ENCODE assay signal across 7 cellular contexts in genomic region chr13:110713642-110713952, GRCh38. TPM values are rescaled to one million over a fixed set of nuclear protein-coding genes. Genes with fewer than 3 reads are reported as not detected.
DNase-seq lines count a peak whose midpoint lies in the region; ATAC-seq and TF ChIP-seq lines count a peak whose summit lies in the region.

A gene with protein sequence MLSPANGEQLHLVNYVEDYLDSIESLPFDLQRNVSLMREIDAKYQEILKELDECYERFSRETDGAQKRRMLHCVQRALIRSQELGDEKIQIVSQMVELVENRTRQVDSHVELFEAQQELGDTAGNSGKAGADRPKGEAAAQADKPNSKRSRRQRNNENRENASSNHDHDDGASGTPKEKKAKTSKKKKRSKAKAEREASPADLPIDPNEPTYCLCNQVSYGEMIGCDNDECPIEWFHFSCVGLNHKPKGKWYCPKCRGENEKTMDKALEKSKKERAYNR (plus strand): TSS chr13:110713700. CDS start chr13:110714150, 450 bp downstream.

- peaks cover 11% of the 10 kb centered on the region for H3K27me3 Mint-ChIP-seq in HFFc6 (ENCODE audit: insufficient read depth)
- H3K27me3 Mint-ChIP-seq in activated CD4-positive, alpha-beta memory T cell treated with anti-CD3 and anti-CD28 coated beads for 36 hours, result no peaks in the 10 kb centered on the region

- no peaks in the 10 kb centered on the region for H3K36me3 Mint-ChIP-seq in HFFc6 (ENCODE audit: low read depth)
- peaks cover 4% of the 10 kb centered on the region for H3K36me3 Mint-ChIP-seq in activated CD4-positive, alpha-beta memory T cell treated with anti-CD3 and anti-CD28 coated beads for 36 hours

- H3K9me3 ChIP-seq in spleen, result no peaks in the 10 kb centered on the region

- peak within 1 kb of the TSS; percentile 99 to 100 (median 99) for H3K27ac ChIP-seq in spleen

- TF ChIP-seq POLR2A in spleen (IDR thresholded peaks at IDR 0.05), result no peak

- peak within 1 kb of the TSS; percentile 94 for H3K4me3 Mint-ChIP-seq in HFFc6
- peak within 1 kb of the TSS; percentile 96 for H3K4me3 Mint-ChIP-seq in activated CD4-positive, alpha-beta memory T cell treated with anti-CD3 and anti-CD28 coated beads for 36 hours

- no peaks in the 10 kb centered on the region for H3K36me3 ChIP-seq in spleen

- WGBS in spleen, 5 donors, result 0 to 2% (median 0%) methylated on average over 10 to 45 of the region's 45 CpGs

- H3K4me1 Mint-ChIP-seq in HFFc6 (ENCODE audit: low read depth), result peaks cover 30% of the 10 kb centered on the region
- H3K4me1 Mint-ChIP-seq in activated CD4-positive, alpha-beta memory T cell treated with anti-CD3 and anti-CD28 coated beads for 36 hours (ENCODE audit: low read depth), result peaks cover 27% of the 10 kb centered on the region

- intact Hi-C loops in activated CD4-positive, alpha-beta memory T cell treated with anti-CD3 and anti-CD28 coated beads for 36 hours (cut with micrococcal nuclease), result loop anchor here (1.0 to 10.0 kb wide), 3 partner anchors 252 to 471 kb away; no protein-coding TSS in a partner anchor
- intact Hi-C loops in spleen (cut with DNase I; ENCODE audit: low total_unique reads) (no loop called here), posterior cingulate gyrus (cut with DNase I) (no loop called here)

- no peaks in the 10 kb centered on the region for H3K27me3 ChIP-seq in spleen (replicated peaks in 1 of 7)

- peak within 1 kb of the TSS; percentile 97 for H3K27ac Mint-ChIP-seq in HFFc6
- H3K27ac Mint-ChIP-seq in activated CD4-positive, alpha-beta memory T cell treated with anti-CD3 and anti-CD28 coated beads for 36 hours, result peak within 1 kb of the TSS; percentile 98

- DNase-seq in HFFc6 (no peak), spleen (no peak), posterior cingulate gyrus (no peak)
- no peak for DNase-seq in activated CD4-positive, alpha-beta memory T cell treated with anti-CD3 and anti-CD28 coated beads for 36 hours

- ATAC-seq in GM21381 (IDR thresholded peaks at IDR 0.05; ENCODE audit: unreplicated experiment) (no peak), HG02571 (IDR thresholded peaks at IDR 0.05; ENCODE audit: unreplicated experiment) (no peak)

- POLR2A ChIA-PET in activated CD4-positive, alpha-beta memory T cell treated with anti-CD3 and anti-CD28 coated beads for 36 hours (lab: Charles Lee), result interaction anchor here (2.2 kb wide), 1 partner anchor 200 kb away, joined by 7 read pairs; no protein-coding TSS in a partner anchor

- CTCF ChIA-PET in activated CD4-positive, alpha-beta memory T cell treated with anti-CD3 and anti-CD28 coated beads for 36 hours (lab: Charles Lee), result no interaction called here

- TF ChIP-seq CTCF in HFFc6 (IDR thresholded peaks at IDR 0.05) (no peak), spleen (IDR thresholded peaks at IDR 0.05 in 8 of 11, conservative IDR thresholded peaks at IDR 0.05 in 3 of 11) (peak in 1 of 11 experiments; percentile 5)

- no peaks in the 10 kb centered on the region for H3K9me3 Mint-ChIP-seq in HFFc6
- H3K9me3 Mint-ChIP-seq in activated CD4-positive, alpha-beta memory T cell treated with anti-CD3 and anti-CD28 coated beads for 36 hours, result no peaks in the 10 kb centered on the region

- peak within 1 kb of the TSS; percentile 88 for H3K4me3 ChIP-seq in iPS-11a (ENCODE audit: low read depth, low read length)
- H3K4me3 ChIP-seq in spleen, result peak within 1 kb of the TSS; percentile 90 to 100 (median 98)

- peaks cover 29 to 54% (median 38%) of the 10 kb centered on the region in 6 donors for H3K4me1 ChIP-seq in spleen

RNA-seq across cellular contexts. Expression of the gene that starts here (rescaled TPM):
- total RNA-seq in HFFc6 (2021; fragmentation: NEBNext Ultra II Directional; extraction: Animal tissue kit (Norgen Biotek cat#: 25700)), result 1 to 10 TPM; 6.2 to 9.6 (median 8.1) TPM
- total RNA-seq in activated CD4-positive, alpha-beta memory T cell treated with anti-CD3 and anti-CD28 coated beads for 36 hours, result 10 to 100 TPM; 18.4 to 18.7 TPM
- 10 to 100 TPM; 15.1 to 32.4 (median 22.9) TPM for total RNA-seq in spleen
- polyA plus RNA-seq in spleen, result 10 to 100 TPM; 10.5 to 16.0 (median 12.0) TPM
